18 cellular contexts compared by ENCODE assay signal in genomic region chr7:90690159-90690858, GRCh38.
DNase-seq lines count a peak whose midpoint lies in the region; ATAC-seq, FAIRE-seq and TF ChIP-seq lines count a peak whose summit lies in the region.
"Had no signal": no experiment of that assay in that cellular context is flagged by ENCODE, and none has a peak within 500 bp of the region (broad histone marks: within the 10 kb centered on the region; RNA-seq: fewer than 3 reads in every experiment).

No MANE protein-coding gene starts in this region.

- no peak overlapping the region for H3K4me3 Mint-ChIP-seq in activated T-cell treated with anti-CD3 and anti-CD28 coated beads, Interleukin-2, amount 50 U/mL, for 72 hours
- H3K4me3 Mint-ChIP-seq in CD14-positive monocyte = no peak overlapping the region
- H3K4me3 Mint-ChIP-seq: activated CD8-positive, alpha-beta T cell treated with anti-CD3 and anti-CD28 coated beads, Interleukin-2, amount 10 ng/mL, durations not matched to agents 7 days and 5 days; activated T-helper 17 cell treated with anti-CD3 and anti-CD28 coated beads, Interleukin-2, amount 50 U/mL, for 72 hours; CD4-positive, alpha-beta memory T cell; effector memory CD8-positive, alpha-beta T cell had no signal

- H3K18ac ChIP-seq in neuronal stem cell (ENCODE audit: low read length) = no peak overlapping the region

- H3K9me2 ChIP-seq in OCI-LY7 (ENCODE audit: insufficient read depth, low read length) = no peaks in the 10 kb centered on the region

- H3K4ac ChIP-seq in neuronal stem cell (ENCODE audit: low read length) = no peak overlapping the region

- no peak overlapping the region for H3K27ac Mint-ChIP-seq in activated T-cell treated with anti-CD3 and anti-CD28 coated beads, Interleukin-2, amount 50 U/mL, for 72 hours
- no peak overlapping the region for H3K27ac Mint-ChIP-seq in CD14-positive monocyte
- H3K27ac Mint-ChIP-seq: activated CD8-positive, alpha-beta T cell treated with anti-CD3 and anti-CD28 coated beads, Interleukin-2, amount 10 ng/mL, durations not matched to agents 7 days and 5 days; activated T-helper 17 cell treated with anti-CD3 and anti-CD28 coated beads, Interleukin-2, amount 50 U/mL, for 72 hours; CD4-positive, alpha-beta memory T cell; effector memory CD8-positive, alpha-beta T cell had no signal

- H3K27me3 Mint-ChIP-seq in activated T-cell treated with anti-CD3 and anti-CD28 coated beads, Interleukin-2, amount 50 U/mL, for 72 hours (ENCODE audit: low read depth) = peaks cover 2% of the 10 kb centered on the region
- H3K27me3 Mint-ChIP-seq in CD14-positive monocyte (ENCODE audit: low read depth in 3 of 3) = no peaks in the 10 kb centered on the region
- H3K27me3 Mint-ChIP-seq: activated T-helper 17 cell treated with anti-CD3 and anti-CD28 coated beads, Interleukin-2, amount 50 U/mL, for 72 hours; CD4-positive, alpha-beta memory T cell; effector memory CD8-positive, alpha-beta T cell had no signal

- no peak overlapping the region for H4K91ac ChIP-seq in neuronal stem cell (ENCODE audit: low read depth, low read length, poor library complexity)

- no peak overlapping the region for H2BK5ac ChIP-seq in neuronal stem cell (ENCODE audit: low read length)

- no peak overlapping the region for H2BK12ac ChIP-seq in neuronal stem cell (ENCODE audit: low read length)

- H3K79me2 ChIP-seq in HepG2 (ENCODE audit: insufficient read depth, low read length) = no peaks in the 10 kb centered on the region
- no peaks in the 10 kb centered on the region for H3K79me2 ChIP-seq in OCI-LY7 (ENCODE audit: insufficient read depth, low read depth, low read length)

- H4K20me1 ChIP-seq in HepG2 (ENCODE audit: insufficient read depth, low read length) = no peaks in the 10 kb centered on the region
- H4K20me1 ChIP-seq in OCI-LY7 (ENCODE audit: insufficient read depth, low read length) = no peaks in the 10 kb centered on the region

- H4K8ac ChIP-seq in neuronal stem cell (ENCODE audit: low read depth, low read length) = no peak overlapping the region

- H2BK15ac ChIP-seq in neuronal stem cell (ENCODE audit: low read length) = no peak overlapping the region

- H3K27ac ChIP-seq in HepG2 (ENCODE audit: extremely low read length, insufficient read depth, low read length) = no peak overlapping the region
- no peak overlapping the region for H3K27ac ChIP-seq in right lobe of liver
- no peak overlapping the region for H3K27ac ChIP-seq in OCI-LY7 (ENCODE audit: low read depth, low read length, poor library complexity, severe bottlenecking)
- H3K27ac ChIP-seq in neuronal stem cell (replicated peaks; ENCODE audit: low read length) = no peak overlapping the region
- H3K27ac ChIP-seq: adrenal gland, hepatocyte had no signal

- BruUV-seq in HepG2 (replicated peaks; lab: Mats Ljungman, UMichigan) (no TSS peak), OCI-LY7 (replicated peaks; lab: Mats Ljungman, UMichigan) (no TSS peak)

- no peaks in the 10 kb centered on the region for H3K9me3 Mint-ChIP-seq in activated T-cell treated with anti-CD3 and anti-CD28 coated beads, Interleukin-2, amount 50 U/mL, for 72 hours
- peaks cover 0 to 2% (median 0%) of the 10 kb centered on the region in 7 donors for H3K9me3 Mint-ChIP-seq in CD14-positive monocyte
- H3K9me3 Mint-ChIP-seq: CD4-positive, alpha-beta memory T cell had no signal

- no peaks in the 10 kb centered on the region for H3K79me1 ChIP-seq in neuronal stem cell (ENCODE audit: low read depth, low read length)

- CTCF ChIA-PET in HepG2 (lab: Yijun Ruan, JAX; ENCODE audit: low intra/inter-chr PET ratio, low total read pairs) = no interaction called here
- CTCF ChIA-PET in OCI-LY7 (lab: Charles Lee; ENCODE audit: unreplicated experiment) = interaction anchor here (0.6 to 1.9 kb wide), 2 partner anchors 19 to 344 kb away, joined by 3 to 6 read pairs; no protein-coding TSS in a partner anchor

- TF ChIP-seq CTCF in HepG2 (CRISPR knock-in tag; IDR thresholded peaks at IDR 0.05) (no peak), right lobe of liver (IDR thresholded peaks at IDR 0.05) (no peak), OCI-LY7 (conservative IDR thresholded peaks at IDR 0.05; ENCODE audit: low read length) (peak; percentile 75), CD14-positive monocyte (IDR thresholded peaks at IDR 0.05) (no peak)

- intact Hi-C loops in HepG2 (cut with micrococcal nuclease; ENCODE audit: unreplicated experiment) (no loop called here), right lobe of liver (cut with DNase I) (no loop called here), OCI-LY7 (cut with micrococcal nuclease; ENCODE audit: unreplicated experiment) (loop anchor here (1.0 kb wide), 1 partner anchor 344 kb away; no protein-coding TSS in a partner anchor), CD14-positive monocyte (cut with micrococcal nuclease) (no loop called here)

- no peak overlapping the region for H2AFZ ChIP-seq in HepG2 (ENCODE audit: low read length)
- H2AFZ ChIP-seq in OCI-LY7 (ENCODE audit: low read length) = no peak overlapping the region
- H2AFZ ChIP-seq in neuronal stem cell (ENCODE audit: low read length) = no peak overlapping the region
- H2AFZ ChIP-seq: hepatocyte had no signal

- no peak for TF ChIP-seq EP300 in HepG2 (IDR thresholded peaks at IDR 0.05; ENCODE audit: low read depth in 2 of 2, low read length in 2 of 2)
- TF ChIP-seq EP300 in HepG2 (CRISPR knock-in tag; IDR thresholded peaks at IDR 0.05; ENCODE audit: borderline replicate concordance) = no peak

- no peak overlapping the region for H2BK120ac ChIP-seq in neuronal stem cell (ENCODE audit: low read depth, low read length)

- POLR2A ChIA-PET in HepG2 (lab: Yijun Ruan, JAX) = no interaction called here
- POLR2A ChIA-PET in OCI-LY7 (lab: Charles Lee) = interaction anchor here (0.6 to 0.7 kb wide), 2 partner anchors 141 to 344 kb away, joined by 3 read pairs; no protein-coding TSS in a partner anchor

- no peak overlapping the region for H3K14ac ChIP-seq in neuronal stem cell (ENCODE audit: low read length)

- H3K4me1 Mint-ChIP-seq in activated T-cell treated with anti-CD3 and anti-CD28 coated beads, Interleukin-2, amount 50 U/mL, for 72 hours (ENCODE audit: low read depth) = no peaks in the 10 kb centered on the region
- peaks cover 7% of the 10 kb centered on the region for H3K4me1 Mint-ChIP-seq in CD14-positive monocyte
- H3K4me1 Mint-ChIP-seq: activated T-helper 17 cell treated with anti-CD3 and anti-CD28 coated beads, Interleukin-2, amount 50 U/mL, for 72 hours; CD4-positive, alpha-beta memory T cell had no signal

- H3K4me3 ChIP-seq in HepG2 (replicated peaks in 1 of 3; ENCODE audit: insufficient read depth in 1 of 3, low read depth in 2 of 3, low read length in 3 of 3) = no peak overlapping the region
- H3K4me3 ChIP-seq in right lobe of liver = no peak overlapping the region
- no peak overlapping the region for H3K4me3 ChIP-seq in OCI-LY7 (ENCODE audit: low read depth, low read length, poor library complexity, severe bottlenecking)
- no peak overlapping the region for H3K4me3 ChIP-seq in neuronal stem cell (ENCODE audit: low read length in 2 of 2)
- H3K4me3 ChIP-seq: adrenal gland, hepatocyte had no signal

- FAIRE-seq in HepG2 (lab: Jason Lieb, UNC) = no peak
- FAIRE-seq: H54 had no signal

- H3K36me3 Mint-ChIP-seq in activated T-cell treated with anti-CD3 and anti-CD28 coated beads, Interleukin-2, amount 50 U/mL, for 72 hours (ENCODE audit: insufficient read depth in 2 of 2) = no peaks in the 10 kb centered on the region
- H3K36me3 Mint-ChIP-seq in CD14-positive monocyte = no peaks in the 10 kb centered on the region
- H3K36me3 Mint-ChIP-seq: CD4-positive, alpha-beta memory T cell had no signal

- in situ Hi-C loops in HepG2 (cut with HindIII; ENCODE audit: extremely low pct_ligation_motif_present, low pct_unique_long_range_greater_than_20kb) = no loop called here

- H3K9me3 ChIP-seq in HepG2 (ENCODE audit: low read length) = no peaks in the 10 kb centered on the region
- H3K9me3 ChIP-seq in right lobe of liver = no peaks in the 10 kb centered on the region
- no peaks in the 10 kb centered on the region for H3K9me3 ChIP-seq in OCI-LY7 (ENCODE audit: low read length)
- H3K9me3 ChIP-seq in neuronal stem cell (replicated peaks in 1 of 2; ENCODE audit: control insufficient read depth in 2 of 2, insufficient read depth in 1 of 2, low read depth in 1 of 2, low read length in 2 of 2) = no peaks in the 10 kb centered on the region
- H3K9me3 ChIP-seq: adrenal gland had no signal

- H3K36me3 ChIP-seq in HepG2 (replicated peaks in 1 of 2; ENCODE audit: control insufficient read depth in 1 of 2, insufficient read depth in 2 of 2, low read length in 2 of 2) = no peaks in the 10 kb centered on the region
- no peaks in the 10 kb centered on the region for H3K36me3 ChIP-seq in right lobe of liver
- H3K36me3 ChIP-seq in OCI-LY7 (ENCODE audit: insufficient read depth, low read length) = no peaks in the 10 kb centered on the region
- H3K36me3 ChIP-seq in neuronal stem cell (replicated peaks in 1 of 2; ENCODE audit: control insufficient read depth in 2 of 2, insufficient read depth in 2 of 2, low read length in 2 of 2) = no peaks in the 10 kb centered on the region
- H3K36me3 ChIP-seq: adrenal gland had no signal

- TF ChIP-seq POLR2A in HepG2 (IDR thresholded peaks at IDR 0.05; ENCODE audit: insufficient read depth in 1 of 2, low read depth in 2 of 2, low read length in 2 of 2) (no peak), right lobe of liver (IDR thresholded peaks at IDR 0.05) (no peak)

- TF ChIP-seq RAD21 in HepG2 (CRISPR knock-in tag; IDR thresholded peaks at IDR 0.05) = no peak

- 1% methylated on average over 3 of the region's 3 CpGs for WGBS in HepG2 (ENCODE audit: low lambda C conversion rate)
- 74% methylated on average over 3 of the region's 3 CpGs for WGBS in right lobe of liver (ENCODE audit: insufficient coverage, low coverage, low lambda C conversion rate, missing lambda C conversion rate)
- WGBS in neuronal stem cell (ENCODE audit: extremely low coverage in 2 of 2, insufficient read length in 2 of 2, insufficient replicate concordance in 1 of 2), 2 donors = no CpG with 5 or more reads among the region's 3 CpGs

- H3K4me1 ChIP-seq in HepG2 (ENCODE audit: insufficient read depth, low read length) (no peaks in the 10 kb centered on the region), right lobe of liver (no peaks in the 10 kb centered on the region), OCI-LY7 (ENCODE audit: insufficient read depth, low read length, poor library complexity, severe bottlenecking) (peaks cover 7% of the 10 kb centered on the region), neuronal stem cell (ENCODE audit: control insufficient read depth in 2 of 2, insufficient read depth in 1 of 2, low read depth in 1 of 2, low read length in 2 of 2) (peaks cover 0 to 6% of the 10 kb centered on the region in 2 donors)
- H3K4me1 ChIP-seq: adrenal gland had no signal

- H3K9ac ChIP-seq in HepG2 (ENCODE audit: insufficient read depth, low read depth, low read length) = no peak overlapping the region
- H3K9ac ChIP-seq in neuronal stem cell (ENCODE audit: low read depth, low read length, poor library complexity) = no peak overlapping the region

- DNase-seq in HepG2 (ENCODE audit: low spot score) (no peak), right lobe of liver (no peak), OCI-LY7 (ENCODE audit: low spot score) (peak; percentile 51), CD14-positive monocyte (ENCODE audit: low spot score) (no peak), islet precursor cell (no peak), neuronal stem cell (ENCODE audit: low spot score) (no peak)
- DNase-seq in activated T-cell treated with anti-CD3 and anti-CD28 coated beads, Interleukin-2, amount 50 U/mL, for 72 hours = no peak
- DNase-seq: activated CD8-positive, alpha-beta T cell treated with anti-CD3 and anti-CD28 coated beads, Interleukin-2, amount 10 ng/mL, durations not matched to agents 7 days and 5 days; adrenal gland; caudate nucleus; CD4-positive, alpha-beta memory T cell; effector memory CD8-positive, alpha-beta T cell; NCI-H345; trophoblast cell had no signal

- H3K4me2 ChIP-seq in HepG2 (ENCODE audit: low read depth, low read length) (no peak overlapping the region), OCI-LY7 (ENCODE audit: low read length) (peak overlapping the region; percentile 18), neuronal stem cell (ENCODE audit: insufficient read depth, low read length, poor library complexity, severe bottlenecking) (no peak overlapping the region)
- H3K4me2 ChIP-seq: hepatocyte had no signal

- ATAC-seq in HepG2 (no peak), right lobe of liver (no peak), HG02852 (IDR thresholded peaks at IDR 0.05; ENCODE audit: unreplicated experiment) (peak; percentile 63)
- ATAC-seq in activated T-cell treated with anti-CD3 and anti-CD28 coated beads, Interleukin-2, amount 50 U/mL, for 72 hours (replicated peaks in 1 of 2) = no peak
- ATAC-seq: activated CD8-positive, alpha-beta T cell treated with anti-CD3 and anti-CD28 coated beads, Interleukin-2, amount 10 ng/mL, durations not matched to agents 7 days and 5 days; activated T-helper 17 cell treated with anti-CD3 and anti-CD28 coated beads, Interleukin-2, amount 50 U/mL, for 72 hours; effector memory CD8-positive, alpha-beta T cell had no signal

- no peak overlapping the region for H3K23ac ChIP-seq in neuronal stem cell (ENCODE audit: low read depth, low read length, poor library complexity)

- H2AK5ac ChIP-seq in neuronal stem cell (ENCODE audit: low read depth, low read length) = no peak overlapping the region

- no peaks in the 10 kb centered on the region for H3K27me3 ChIP-seq in HepG2 (ENCODE audit: control insufficient read depth in 1 of 2, insufficient read depth in 2 of 2, low read length in 2 of 2)
- no peaks in the 10 kb centered on the region for H3K27me3 ChIP-seq in right lobe of liver
- H3K27me3 ChIP-seq in neuronal stem cell (ENCODE audit: control insufficient read depth in 3 of 3, insufficient read depth in 3 of 3, low read depth in 1 of 3, low read length in 3 of 3) = no peaks in the 10 kb centered on the region
- H3K27me3 ChIP-seq: adrenal gland, hepatocyte had no signal
